ENCODE assay signal across 8 cellular contexts in the genomic region with DNA sequence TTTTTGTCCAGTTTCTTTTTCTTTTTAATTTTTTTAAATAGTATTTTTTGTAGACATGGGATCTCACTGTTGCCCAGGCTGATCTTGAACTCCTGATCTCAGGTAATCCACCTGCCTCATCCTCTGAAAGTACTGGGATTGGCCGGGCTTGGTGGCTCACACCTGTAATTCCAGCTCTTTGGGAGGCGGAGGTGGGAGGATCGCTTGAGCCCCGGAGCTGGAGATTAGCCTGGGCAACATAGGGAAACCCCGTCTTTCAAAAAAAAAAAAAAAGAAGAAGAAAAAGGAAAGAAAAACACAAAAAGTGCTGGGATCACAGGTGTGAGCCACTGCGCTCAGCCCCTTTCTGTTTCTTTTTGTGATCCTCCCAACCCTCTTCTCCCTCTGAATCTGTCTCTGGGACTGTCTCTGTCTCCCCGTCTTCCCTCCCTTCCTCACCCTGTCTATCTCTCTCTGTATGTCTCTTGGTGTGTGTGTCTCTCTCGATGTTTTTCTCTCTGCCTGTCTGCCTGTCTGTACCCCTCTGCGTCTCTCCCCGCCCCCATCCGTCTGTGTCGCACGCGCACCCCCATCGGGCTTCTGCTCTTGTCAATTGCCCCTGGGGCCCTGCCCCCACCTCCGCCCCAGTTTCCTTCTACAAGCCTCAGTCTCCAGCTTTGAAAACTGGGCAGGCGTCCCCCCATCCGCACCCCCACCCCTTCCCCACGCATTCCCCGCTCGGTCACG. TPM values are rescaled to one million over a fixed set of nuclear protein-coding genes. Genes with fewer than 3 reads are reported as not detected.
DNase-seq lines count a peak whose midpoint lies in the region; ATAC-seq and TF ChIP-seq lines count a peak whose summit lies in the region.

No MANE protein-coding gene starts in this region.

- CTCF ChIA-PET in GM10248 (lab: Yijun Ruan, JAX), result interaction anchor here (3.9 kb wide), 1 partner anchor 8 kb away, joined by 41 read pairs; no protein-coding TSS in a partner anchor

- peak; percentile 2 for ATAC-seq in left lobe of liver
- ATAC-seq in GM19455 (IDR thresholded peaks at IDR 0.05; ENCODE audit: unreplicated experiment), result no peak
- ATAC-seq in GM21786 (IDR thresholded peaks at IDR 0.05; ENCODE audit: unreplicated experiment), result no peak

- H3K27ac ChIP-seq in angular gyrus (ENCODE audit: low read depth, low read length), result peak overlapping the region; percentile 76

- POLR2A ChIA-PET in GM10248 (lab: Yijun Ruan, JAX), result interaction anchor here (0.6 to 3.8 kb wide), 9 partner anchors 8 to 1285 kb away, joined by 3 to 49 read pairs (median 4); a partner anchor contains a TSS

- peak; percentile 36 for DNase-seq in HCEC 1CT
- peak; percentile 85 for DNase-seq in T follicular helper cell (ENCODE audit: low read depth)
- no peak for DNase-seq in left lobe of liver (ENCODE audit: low spot score)
- peak; percentile 60 to 87 (median 68) for DNase-seq in stimulated activated CD4-positive, alpha-beta T cell treated with anti-CD3 and anti-CD28 coated beads, TNF-alpha, amount 100 ng/mL, for 24 hours (ENCODE audit: low read depth in 3 of 3)
- DNase-seq in GM10248 (ENCODE audit: extremely low spot score), result no peak

- no peak for TF ChIP-seq CTCF in GM10248 (IDR thresholded peaks at IDR 0.05; ENCODE audit: control extremely low read depth, extremely low read depth, low read depth, missing control alignments)

RNA-seq across cellular contexts. Expression of a gene that starts 0.6 kb away (rescaled TPM):
- total RNA-seq in left lobe of liver, result 44.0 TPM

RNA-seq across cellular contexts. Expression of a gene that starts 6.4 kb away (rescaled TPM):
- total RNA-seq in left lobe of liver, result 3.8 TPM

RNA-seq across cellular contexts. Expression of a gene that starts 14.9 kb away (rescaled TPM):
- total RNA-seq in left lobe of liver, result 19.2 TPM

RNA-seq across cellular contexts. Expression of a gene that starts 15.2 kb away (rescaled TPM):
- total RNA-seq in left lobe of liver, result 21.3 TPM

RNA-seq across cellular contexts. Expression of a gene that starts 29.7 kb away (rescaled TPM):
- 668 TPM for total RNA-seq in left lobe of liver

Comparison
In these comparisons a context has a peak if more than half of its experiments do, and no peak if none do; other contexts are left out.
1. DNase-seq: peak in HCEC 1CT (single experiment), T follicular helper cell (single experiment) and stimulated activated CD4-positive, alpha-beta T cell treated with anti-CD3 and anti-CD28 coated beads, TNF-alpha, amount 100 ng/mL, for 24 hours (3 of 3); none in left lobe of liver (single experiment) and GM10248 (single experiment).